Comparison of ENCODE assay signal across 9 cellular contexts in genomic region chr21:46144464-46145070, GRCh38. TPM values are rescaled to one million over a fixed set of nuclear protein-coding genes. Genes with fewer than 3 reads are reported as not detected.
DNase-seq lines count a peak whose midpoint lies in the region; ATAC-seq, FAIRE-seq and TF ChIP-seq lines count a peak whose summit lies in the region.
"Had no signal": no experiment of that assay in that cellular context is flagged by ENCODE, and none has a peak within 500 bp of the region (broad histone marks: within the 10 kb centered on the region; RNA-seq: fewer than 3 reads in every experiment).

No MANE protein-coding gene starts in this region.

- peaks cover 0 to 19% (median 6%) of the 10 kb centered on the region in 4 experiments; a peak in 4 of 7 replicates for H3K27me3 ChIP-seq in H1 (replicated peaks in 1 of 4; ENCODE audit: control insufficient read depth in 3 of 4, extremely low read depth in 1 of 4, insufficient read depth in 3 of 4, low read length in 3 of 4)

- peaks cover 5% of the 10 kb centered on the region for H3K36me3 Mint-ChIP-seq in progenitor cell of endocrine pancreas (ENCODE audit: insufficient read depth)

- no peak overlapping the region for H3K4me2 ChIP-seq in H1 (ENCODE audit: insufficient read depth in 1 of 2, low read depth in 2 of 2, low read length in 2 of 2)

- POLR2A ChIA-PET in H1 (lab: Charles Lee; ENCODE audit: partially characterized antibody), result no interaction called here

- FAIRE-seq in H1 (lab: Jason Lieb, UNC) (no peak), D721Med (lab: Jason Lieb, UNC) (no peak)

- H2BK15ac ChIP-seq in H1 (ENCODE audit: low read length), result 0 out of 2 replicates have a peak overlapping the region, but pooled peaks have one; percentile 81

- H2BK12ac ChIP-seq in H1 (ENCODE audit: low read depth, low read length), result no peak overlapping the region

- no peak overlapping the region for H2BK120ac ChIP-seq in H1 (replicated peaks; ENCODE audit: low read depth, low read length)

- H4K91ac ChIP-seq in H1 (replicated peaks; ENCODE audit: insufficient read length, low read length), result no peak overlapping the region

- no peak overlapping the region for H3K9ac ChIP-seq in H1 (replicated peaks in 1 of 4; ENCODE audit: extremely low read depth in 1 of 4, low read depth in 3 of 4, low read length in 3 of 4)

- ATAC-seq in GM21529 (IDR thresholded peaks at IDR 0.05; ENCODE audit: unreplicated experiment), result no peak

- H3K27me3 Mint-ChIP-seq in progenitor cell of endocrine pancreas, result peaks cover 27% of the 10 kb centered on the region

- TF ChIP-seq EP300 in H1 (IDR thresholded peaks at IDR 0.05; ENCODE audit: borderline replicate concordance in 1 of 2, low read depth in 2 of 2, low read length in 2 of 2), result no peak

- peaks cover 0 to 2% (median 0%) of the 10 kb centered on the region in 4 experiments; a peak in 3 of 7 replicates for H3K4me1 ChIP-seq in H1 (replicated peaks in 1 of 4; ENCODE audit: control insufficient read depth in 3 of 4, insufficient read depth in 4 of 4, low read length in 3 of 4)

- H3K27ac ChIP-seq in H1 (ENCODE audit: low read depth, low read length), result no peak overlapping the region

- no peak overlapping the region for H2AK5ac ChIP-seq in H1 (ENCODE audit: low read depth, low read length)

- H3K9me3 Mint-ChIP-seq in progenitor cell of endocrine pancreas (ENCODE audit: low read depth), result no peaks in the 10 kb centered on the region

- WGBS in H1 (ENCODE audit: extremely low coverage in 1 of 2, insufficient coverage in 1 of 2, insufficient read length in 1 of 2, insufficient replicate concordance in 2 of 2, low coverage in 1 of 2, low lambda C conversion rate in 2 of 2, missing lambda C conversion rate in 1 of 2), 2 experiments, result 66% methylated on average over 4 of the region's 4 CpGs; no CpG with 5 or more reads in 1 of the 2 experiments

- H3K36me3 ChIP-seq in H1 (ENCODE audit: control insufficient read depth in 2 of 4, insufficient read depth in 4 of 4, low read length in 3 of 4), result no peaks in the 10 kb centered on the region; a peak in 1 of 8 replicates

- no peak for TF ChIP-seq CTCF in H1 (IDR thresholded peaks at IDR 0.05; ENCODE audit: control extremely low read depth in 1 of 3, insufficient read depth in 1 of 3, low read depth in 1 of 3, low read length in 3 of 3)
- TF ChIP-seq CTCF in progenitor cell of endocrine pancreas (IDR thresholded peaks at IDR 0.05; ENCODE audit: unreplicated experiment), result no peak
- no peak for TF ChIP-seq CTCF in D721Med (IDR thresholded peaks at IDR 0.05; ENCODE audit: insufficient read depth, missing control alignments)

- H3K18ac ChIP-seq in H1 (ENCODE audit: extremely low read depth, low read length), result no peak overlapping the region

- no peaks in the 10 kb centered on the region for H3K23me2 ChIP-seq in H1 (ENCODE audit: low read depth, low read length)

- no peak for TF ChIP-seq RAD21 in H1 (IDR thresholded peaks at IDR 0.05 in 1 of 2, conservative IDR thresholded peaks at IDR 0.05 in 1 of 2; ENCODE audit: low read depth in 2 of 2, low read length in 2 of 2)

- H3K4me3 ChIP-seq in H1 (ENCODE audit: extremely low read depth in 1 of 4, insufficient read depth in 2 of 4, low read depth in 3 of 4, low read length in 4 of 4), result no peak overlapping the region

- no peaks in the 10 kb centered on the region for H4K20me1 ChIP-seq in H1 (replicated peaks in 1 of 2; ENCODE audit: control insufficient read depth in 1 of 2, insufficient read depth in 2 of 2, low read length in 2 of 2)

- no peaks in the 10 kb centered on the region for H3K79me2 ChIP-seq in H1 (ENCODE audit: control insufficient read depth in 1 of 2, insufficient read depth in 2 of 2, low read length in 2 of 2)

- no peaks in the 10 kb centered on the region for H3K79me1 ChIP-seq in H1 (ENCODE audit: low read depth, low read length)

- H3K4ac ChIP-seq in H1 (replicated peaks; ENCODE audit: insufficient read length, low read depth, low read length), result no peak overlapping the region

- H3K4me1 Mint-ChIP-seq in progenitor cell of endocrine pancreas (ENCODE audit: low read depth), result peaks cover 13% of the 10 kb centered on the region

- no peak overlapping the region for H3K4me3 Mint-ChIP-seq in progenitor cell of endocrine pancreas (ENCODE audit: low read depth)

- H3K9me3 ChIP-seq in H1 (ENCODE audit: insufficient read depth in 2 of 2, low read depth in 1 of 2, low read length in 1 of 2), result peaks cover 0 to 8% of the 10 kb centered on the region in 2 experiments; a peak in 1 of 4 replicates

- CTCF ChIA-PET in H1 (lab: Charles Lee; ENCODE audit: partially characterized antibody), result interaction anchor here (1.0 to 4.1 kb wide), 6 partner anchors 14 to 192 kb away, joined by 3 to 47 read pairs (median 6); no protein-coding TSS in a partner anchor

- H2BK5ac ChIP-seq in H1 (ENCODE audit: low read depth, low read length), result no peak overlapping the region

- DNase-seq in SHP77 treated with DMSO at 0.1 percent for 48 hours (lab: John Stamatoyannopoulos, UW), result peak; percentile 4
- DNase-seq in SHP77 (lab: John Stamatoyannopoulos, UW), result no peak
- DNase-seq in OCI-M1 (lab: John Stamatoyannopoulos, UW), result peak; percentile 27
- no peak for DNase-seq in H1 (ENCODE audit: low read depth in 1 of 2, low spot score in 2 of 2)
- DNase-seq in progenitor cell of endocrine pancreas (ENCODE audit: low spot score, unreplicated experiment), result no peak
- no peak for DNase-seq in D721Med (ENCODE audit: insufficient read length, low spot score)
- DNase-seq in NCI-H1417 (lab: John Stamatoyannopoulos, UW), result no peak

- H2AFZ ChIP-seq in H1 (ENCODE audit: low read length), result no peak overlapping the region

- H4K8ac ChIP-seq in H1 (ENCODE audit: extremely low read depth, insufficient read depth, low read length), result no peak overlapping the region

- no peak overlapping the region for H4K5ac ChIP-seq in H1 (ENCODE audit: insufficient read length, low read depth, low read length)

- no peak overlapping the region for H3K56ac ChIP-seq in H1 (replicated peaks; ENCODE audit: insufficient read length, low read depth, low read length)

- peak overlapping the region; percentile 53 for H3K27ac Mint-ChIP-seq in progenitor cell of endocrine pancreas

- H2BK20ac ChIP-seq in H1 (ENCODE audit: low read length), result peak overlapping the region; percentile 72; the same call in 1 of the 2 replicates

- no peak for TF ChIP-seq POLR2A in H1 (IDR thresholded peaks at IDR 0.05; ENCODE audit: control extremely low read depth in 1 of 2, low read depth in 2 of 2, low read length in 2 of 2)

- no peak overlapping the region for H3K23ac ChIP-seq in H1 (ENCODE audit: insufficient read length)

- no peak overlapping the region for H3K14ac ChIP-seq in H1 (ENCODE audit: insufficient read length)

TF ChIP-seq in H1, 55 proteins besides CTCF, POLR2A, EP300 and RAD21:
- TF ChIP-seq BACH1 (IDR thresholded peaks at IDR 0.05; ENCODE audit: low read length) (no peak), SUZ12 (IDR thresholded peaks at IDR 0.05; ENCODE audit: low read length) (no peak), KDM1A (IDR thresholded peaks at IDR 0.05; ENCODE audit: borderline replicate concordance, low read length) (no peak), EZH2 (IDR thresholded peaks at IDR 0.05; ENCODE audit: low read depth, low read length, severe bottlenecking) (no peak), CTBP2 (IDR thresholded peaks at IDR 0.05; ENCODE audit: borderline replicate concordance, insufficient read depth, insufficient read length, low read length) (no peak), GTF2F1 (IDR thresholded peaks at IDR 0.05; ENCODE audit: borderline replicate concordance, low read depth, low read length) (no peak), PHF8 (conservative IDR thresholded peaks at IDR 0.05; ENCODE audit: low read depth, low read length) (no peak), SIX5 (IDR thresholded peaks at IDR 0.05; ENCODE audit: low read depth, low read length) (no peak), SP2 (IDR thresholded peaks at IDR 0.05; ENCODE audit: low read length) (no peak), NANOG (IDR thresholded peaks at IDR 0.05; ENCODE audit: insufficient read depth, low read depth, low read length, poor library complexity, severe bottlenecking) (no peak), CBX5 (IDR thresholded peaks at IDR 0.05; ENCODE audit: low read depth, low read length) (no peak), SIN3A (conservative IDR thresholded peaks at IDR 0.05 in 1 of 2, IDR thresholded peaks at IDR 0.05 in 1 of 2; ENCODE audit: low read depth in 1 of 2, low read length in 2 of 2) (no peak)

RNA-seq across cellular contexts. Expression of gene FTCD, which starts 10.8 kb away (rescaled TPM):
- total RNA-seq in H1 (2021; fragmentation: NEBNext Ultra II Directional; extraction: Animal tissue kit (Norgen Biotek cat#: 25700)), result 3.3 and 6.0 TPM in 2 replicates
- polyA plus RNA-seq in H1 (2011; rRNA removed), result 4.9 and 7.3 TPM in 2 replicates
- 5.2 TPM for polyA plus RNA-seq in H1 (2011; cell fraction: cytosol; rRNA removed)
- polyA plus RNA-seq in H1 (2011; cell fraction: nucleus; rRNA removed), result 21.4 TPM
- polyA plus RNA-seq in H1 (2012, experiment 1 of 2), result 5.9 to 9.8 TPM (median 7.8 TPM) in 4 replicates
- 2.3 TPM for polyA plus RNA-seq in H1 (2012, experiment 2 of 2)
- polyA plus RNA-seq in H1 (2013, experiment 1 of 2), result 3.9 TPM
- 4.0 TPM for polyA plus RNA-seq in H1 (2013, experiment 2 of 2)
- 3.0 and 4.7 TPM in 2 replicates for polyA minus RNA-seq in H1 (2011; rRNA and poly(A)+ RNA removed)
- polyA minus RNA-seq in H1 (2011; cell fraction: cytosol; rRNA and poly(A)+ RNA removed), result 6.4 TPM
- 6.1 TPM for polyA minus RNA-seq in H1 (2011; cell fraction: nucleus; rRNA and poly(A)+ RNA removed)
- 48.4 and 49.3 TPM in 2 replicates for total RNA-seq in progenitor cell of endocrine pancreas

RNA-seq across cellular contexts. Expression of gene SPATC1L, which starts 39.7 kb away (rescaled TPM):
- 49.4 and 50.0 TPM in 2 replicates for total RNA-seq in H1 (2021; fragmentation: NEBNext Ultra II Directional; extraction: Animal tissue kit (Norgen Biotek cat#: 25700))
- 24.9 and 44.8 TPM in 2 replicates for polyA plus RNA-seq in H1 (2011; rRNA removed)
- polyA plus RNA-seq in H1 (2011; cell fraction: cytosol; rRNA removed), result 16.4 TPM
- polyA plus RNA-seq in H1 (2011; cell fraction: nucleus; rRNA removed), result 43.3 TPM
- polyA plus RNA-seq in H1 (2012, experiment 1 of 2), result 38.0 to 56.9 TPM (median 53.3 TPM) in 4 replicates
- 50.4 TPM for polyA plus RNA-seq in H1 (2012, experiment 2 of 2)
- polyA plus RNA-seq in H1 (2013, experiment 1 of 2), result 48.1 TPM
- 48.0 TPM for polyA plus RNA-seq in H1 (2013, experiment 2 of 2)
- polyA minus RNA-seq in H1 (2011; rRNA and poly(A)+ RNA removed), result 6.2 and 7.1 TPM in 2 replicates
- polyA minus RNA-seq in H1 (2011; cell fraction: cytosol; rRNA and poly(A)+ RNA removed), result 30.3 TPM
- polyA minus RNA-seq in H1 (2011; cell fraction: nucleus; rRNA and poly(A)+ RNA removed), result 21.2 TPM
- total RNA-seq in progenitor cell of endocrine pancreas, result 31.4 and 32.8 TPM in 2 replicates

RNA-seq across cellular contexts. Expression of gene COL6A2, which starts 46.7 kb away (rescaled TPM):
- total RNA-seq in H1 (2021; fragmentation: NEBNext Ultra II Directional; extraction: Animal tissue kit (Norgen Biotek cat#: 25700)), result 60.6 and 62.7 TPM in 2 replicates
- 60.1 and 79.2 TPM in 2 replicates for polyA plus RNA-seq in H1 (2011; rRNA removed)
- polyA plus RNA-seq in H1 (2011; cell fraction: cytosol; rRNA removed), result 60.4 TPM
- 219 TPM for polyA plus RNA-seq in H1 (2011; cell fraction: nucleus; rRNA removed)
- 38.8 to 78.4 TPM (median 69.6 TPM) in 4 replicates for polyA plus RNA-seq in H1 (2012, experiment 1 of 2)
- 41.6 TPM for polyA plus RNA-seq in H1 (2012, experiment 2 of 2)
- 99.7 TPM for polyA plus RNA-seq in H1 (2013, experiment 1 of 2)
- polyA plus RNA-seq in H1 (2013, experiment 2 of 2), result 84.9 TPM
- polyA minus RNA-seq in H1 (2011; rRNA and poly(A)+ RNA removed), result 14.9 and 16.7 TPM in 2 replicates
- polyA minus RNA-seq in H1 (2011; cell fraction: cytosol; rRNA and poly(A)+ RNA removed), result 30.5 TPM
- polyA minus RNA-seq in H1 (2011; cell fraction: nucleus; rRNA and poly(A)+ RNA removed), result 40.6 TPM
- 32.0 and 38.6 TPM in 2 replicates for total RNA-seq in progenitor cell of endocrine pancreas
- polyA plus RNA-seq: neural cell had no signal

Comparison
In these comparisons a context has a peak if more than half of its experiments do, and no peak if none do; other contexts are left out.
1. DNase-seq: peak in SHP77 treated with DMSO at 0.1 percent for 48 hours (single experiment) and OCI-M1 (single experiment); none in SHP77 (0 of 2), H1 (0 of 2), progenitor cell of endocrine pancreas (single experiment), D721Med (single experiment) and NCI-H1417 (0 of 3).